Comparison of ENCODE assay signal across 16 cellular contexts in the genomic region with DNA sequence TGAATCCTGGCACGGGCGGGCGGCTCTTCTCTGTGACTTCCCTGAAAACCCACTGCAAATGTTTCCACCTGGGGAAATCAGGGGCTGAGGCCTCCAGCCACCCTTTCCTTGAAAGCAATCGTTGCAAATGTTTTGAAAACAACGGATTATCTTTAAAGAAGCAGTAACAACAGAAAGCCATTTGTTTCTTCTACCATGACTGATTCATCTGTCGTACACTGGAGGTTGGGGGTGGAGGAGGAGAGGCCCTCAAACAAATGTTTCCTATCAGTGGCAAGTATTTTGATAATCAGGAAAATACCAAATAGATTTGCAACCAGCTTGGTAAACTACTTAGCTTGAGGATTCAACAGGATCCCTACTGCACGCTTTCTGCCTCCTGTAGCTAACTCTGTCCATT.
DNase-seq lines count a peak whose midpoint lies in the region; ATAC-seq and TF ChIP-seq lines count a peak whose summit lies in the region.
"Had no signal": no experiment of that assay in that cellular context is flagged by ENCODE, and none has a peak within 500 bp of the region (broad histone marks: within the 10 kb centered on the region; RNA-seq: fewer than 3 reads in every experiment).

No MANE protein-coding gene starts in this region.

- peaks cover 8% of the 10 kb centered on the region for H3K27me3 Mint-ChIP-seq in brain
- H3K27me3 Mint-ChIP-seq: effector memory CD8-positive, alpha-beta T cell had no signal

- H3K4me1 Mint-ChIP-seq in brain = peaks cover 93% of the 10 kb centered on the region
- H3K4me1 Mint-ChIP-seq: CD4-positive, CD25-positive, alpha-beta regulatory T cell had no signal

- 0 out of 2 replicates have a peak, but pooled peaks cover 8% of the 10 kb centered on the region for H3F3A ChIP-seq in GM23248 (ENCODE audit: insufficient read depth)

- DNase-seq in GM23248 = peak; percentile 25
- no peak for DNase-seq in thoracic aorta (ENCODE audit: low spot score)
- DNase-seq in NCI-H146 treated with DMSO at 0.1 percent for 48 hours (lab: John Stamatoyannopoulos, UW; ENCODE audit: unreplicated experiment) = no peak
- DNase-seq: activated CD4-positive, alpha-beta T cell treated with anti-CD3 and anti-CD28 coated beads, Interleukin-2, amount 50 U/mL, for 48 hours; activated T-cell treated with anti-CD3 and anti-CD28 coated beads, Interleukin-2, amount 50 U/mL, for 4 hours; caudate nucleus; CD4-positive, CD25-positive, alpha-beta regulatory T cell; DND-41; effector memory CD8-positive, alpha-beta T cell; mammary epithelial cell; stimulated activated CD4-positive, alpha-beta T cell treated with anti-CD3 and anti-CD28 coated beads, Interleukin-2, amount 100 ng/mL, for 48 hours had no signal

- peak overlapping the region in 4 of 5 experiments; percentile 16 to 81 (median 66) for H3K27ac Mint-ChIP-seq in brain
- H3K27ac Mint-ChIP-seq: activated naive CD8-positive, alpha-beta T cell; effector memory CD8-positive, alpha-beta T cell had no signal

- H3K36me3 Mint-ChIP-seq in brain = no peaks in the 10 kb centered on the region
- H3K36me3 Mint-ChIP-seq: activated naive CD8-positive, alpha-beta T cell; CD4-positive, CD25-positive, alpha-beta regulatory T cell had no signal

- H3K9me3 ChIP-seq in GM23248 (ENCODE audit: low read depth) (no peaks in the 10 kb centered on the region), mesodermal cell (ENCODE audit: control insufficient read depth, low read length) (no peaks in the 10 kb centered on the region), thoracic aorta (no peaks in the 10 kb centered on the region)

- peak overlapping the region in 2 of 5 experiments; percentile 1 to 19 for H3K4me3 Mint-ChIP-seq in brain
- H3K4me3 Mint-ChIP-seq: activated naive CD8-positive, alpha-beta T cell; activated T-cell treated with anti-CD3 and anti-CD28 coated beads, Interleukin-2, amount 50 U/mL, for 4 hours; CD4-positive, CD25-positive, alpha-beta regulatory T cell; effector memory CD8-positive, alpha-beta T cell had no signal

- in situ Hi-C loops in GM23248 (cut with MboI) = loop anchor here (10.0 kb wide), 2 partner anchors 255 to 335 kb away; no protein-coding TSS in a partner anchor

- 36 to 49% methylated on average over 7 of the region's 7 CpGs for WGBS in GM23248 (ENCODE audit: low coverage in 1 of 2, low lambda C conversion rate in 2 of 2, missing lambda C conversion rate in 2 of 2), 2 experiments
- 74 to 78% methylated on average over 5 of the region's 7 CpGs for WGBS in mesodermal cell (ENCODE audit: insufficient coverage in 2 of 2), 2 experiments

- peaks cover 20% of the 10 kb centered on the region for H3K4me1 ChIP-seq in GM23248 (ENCODE audit: insufficient read depth)
- peaks cover 20% of the 10 kb centered on the region for H3K4me1 ChIP-seq in mesodermal cell (ENCODE audit: control insufficient read depth, insufficient read depth, low read length, poor library complexity, severe bottlenecking)
- H3K4me1 ChIP-seq in thoracic aorta (ENCODE audit: control insufficient read depth in 1 of 2, low read depth in 2 of 2) = peaks cover 19 to 96% of the 10 kb centered on the region in 2 donors

- H3K36me3 ChIP-seq in GM23248 (ENCODE audit: low read depth) = no peaks in the 10 kb centered on the region
- H3K36me3 ChIP-seq in mesodermal cell (ENCODE audit: control insufficient read depth, insufficient read depth, low read length) = no peaks in the 10 kb centered on the region
- no peaks in the 10 kb centered on the region for H3K36me3 ChIP-seq in thoracic aorta

- H3K4me3 ChIP-seq in GM23248 (no peak overlapping the region), mesodermal cell (ENCODE audit: extremely low read depth, insufficient read depth, low read length, poor library complexity, severe bottlenecking) (no peak overlapping the region), thoracic aorta (no peak overlapping the region)

- no peaks in the 10 kb centered on the region for H3K27me3 ChIP-seq in GM23248 (replicated peaks; ENCODE audit: insufficient read depth)
- H3K27me3 ChIP-seq in thoracic aorta (replicated peaks; ENCODE audit: insufficient read depth) = no peaks in the 10 kb centered on the region

- H3K27ac ChIP-seq in GM23248 = no peak overlapping the region
- peak overlapping the region; percentile 20 for H3K27ac ChIP-seq in mesodermal cell (ENCODE audit: low read depth, low read length, severe bottlenecking)
- H3K27ac ChIP-seq in thoracic aorta = peak overlapping the region; percentile 32 to 92

- TF ChIP-seq CTCF in brain (conservative IDR thresholded peaks at IDR 0.05) (no peak), thoracic aorta (IDR thresholded peaks at IDR 0.05) (no peak)

- no peaks in the 10 kb centered on the region for H3K9me2 ChIP-seq in GM23248 (ENCODE audit: insufficient read depth)

- ATAC-seq in thoracic aorta (ENCODE audit: insufficient number of reproducible peaks, low FRiP score, low read depth) (no peak), HG03565 (IDR thresholded peaks at IDR 0.05; ENCODE audit: unreplicated experiment) (no peak), HG03135 (IDR thresholded peaks at IDR 0.05; ENCODE audit: unreplicated experiment) (no peak)
- ATAC-seq: activated T-cell treated with anti-CD3 and anti-CD28 coated beads, Interleukin-2, amount 50 U/mL, for 4 hours; effector memory CD8-positive, alpha-beta T cell had no signal

- H2AFZ ChIP-seq in GM23248 = peak overlapping the region; percentile 40; the same call in 1 of the 2 replicates

- no peak overlapping the region for H3K9ac ChIP-seq in GM23248

- no peaks in the 10 kb centered on the region for H3K9me3 Mint-ChIP-seq in brain
- H3K9me3 Mint-ChIP-seq: activated T-cell treated with anti-CD3 and anti-CD28 coated beads, Interleukin-2, amount 50 U/mL, for 4 hours; CD4-positive, CD25-positive, alpha-beta regulatory T cell; effector memory CD8-positive, alpha-beta T cell had no signal

- H3K79me2 ChIP-seq in GM23248 (ENCODE audit: insufficient read depth) = peaks cover 90% of the 10 kb centered on the region

- peak overlapping the region; percentile 29 for H3K4me2 ChIP-seq in GM23248 (ENCODE audit: unreplicated experiment)

- no peaks in the 10 kb centered on the region for H4K20me1 ChIP-seq in GM23248 (ENCODE audit: insufficient read depth)
